Comparison of ENCODE assay signal across 9 cellular contexts in the genomic region with DNA sequence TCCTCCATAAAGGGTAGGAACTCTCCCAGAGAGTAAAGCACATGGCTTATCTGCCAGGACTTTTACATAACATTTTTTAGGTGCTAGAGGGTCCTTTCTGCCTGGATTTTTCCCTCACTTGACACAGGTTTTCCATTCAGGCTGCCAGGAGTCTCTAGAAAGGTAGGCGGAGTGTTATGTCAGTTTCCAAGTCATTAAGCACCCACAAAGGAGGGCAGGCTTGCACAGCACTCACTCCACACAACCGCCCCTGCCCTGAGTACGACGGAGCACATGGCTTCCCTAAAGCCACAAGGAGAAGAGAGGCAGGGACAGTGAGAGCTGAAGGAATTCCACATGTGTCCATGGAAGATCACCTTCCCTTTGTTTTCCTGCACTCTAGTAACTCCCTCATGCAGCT. TPM values are rescaled to one million over a fixed set of nuclear protein-coding genes. Genes with fewer than 3 reads are reported as not detected.
DNase-seq lines count a peak whose midpoint lies in the region; ATAC-seq and TF ChIP-seq lines count a peak whose summit lies in the region.
"Had no signal": no experiment of that assay in that cellular context is flagged by ENCODE, and none has a peak within 500 bp of the region (broad histone marks: within the 10 kb centered on the region; RNA-seq: fewer than 3 reads in every experiment).

No MANE protein-coding gene starts in this region.

- WGBS in aorta, 2 donors = 13 to 16% methylated on average over 4 of the region's 4 CpGs

- H3K4me1 ChIP-seq in naive thymus-derived CD4-positive, alpha-beta T cell (ENCODE audit: control insufficient read depth in 2 of 2, insufficient read depth in 2 of 2, low read length in 2 of 2) = peaks cover 53 to 72% of the 10 kb centered on the region in 2 donors
- H3K4me1 ChIP-seq in aorta (ENCODE audit: control insufficient read depth in 1 of 2, insufficient read depth in 2 of 2, low read length in 2 of 2) = peaks cover 10 to 29% of the 10 kb centered on the region in 2 donors

- ATAC-seq in naive thymus-derived CD4-positive, alpha-beta T cell = no peak
- ATAC-seq in aorta (ENCODE audit: low FRiP score) = no peak

- peak; percentile 28 for DNase-seq in stimulated activated CD4-positive, alpha-beta T cell treated with anti-CD3 and anti-CD28 coated beads, Interleukin-15, amount 100 ng/mL, for 24 hours
- DNase-seq in stimulated activated CD4-positive, alpha-beta T cell treated with anti-CD3 and anti-CD28 coated beads, Interleukin-4, amount 100 ng/mL, for 24 hours = no peak
- DNase-seq in chondrocyte (ENCODE audit: low spot score) (no peak), aorta (peak in 1 of 2 donors; percentile 73), GM19240 (ENCODE audit: insufficient read length, low spot score) (no peak), AG08396 (ENCODE audit: low spot score) (no peak), NCI-H2081 treated with DMSO at 0.1 percent for 48 hours (lab: John Stamatoyannopoulos, UW) (no peak)
- DNase-seq in naive thymus-derived CD4-positive, alpha-beta T cell = no peak
- DNase-seq: DND-41 had no signal

- no peak overlapping the region for H3K4me3 ChIP-seq in naive thymus-derived CD4-positive, alpha-beta T cell (ENCODE audit: low read length)
- H3K4me3 ChIP-seq in aorta (ENCODE audit: low read length in 2 of 2) = no peak overlapping the region

- intact Hi-C loops in naive thymus-derived CD4-positive, alpha-beta T cell (cut with micrococcal nuclease) = no loop called here
- intact Hi-C loops in aorta (cut with DNase I) = loop anchor here in 1 of 2 donors (5.0 kb wide), 1 partner anchor 32 kb away; no protein-coding TSS in a partner anchor

- H3K27me3 Mint-ChIP-seq in chondrocyte (ENCODE audit: low read depth) = no peaks in the 10 kb centered on the region
- H3K27me3 Mint-ChIP-seq in naive thymus-derived CD4-positive, alpha-beta T cell = no peaks in the 10 kb centered on the region

- no peaks in the 10 kb centered on the region for H3K9me3 Mint-ChIP-seq in chondrocyte (ENCODE audit: low read depth)
- H3K9me3 Mint-ChIP-seq in naive thymus-derived CD4-positive, alpha-beta T cell = no peaks in the 10 kb centered on the region

- POLR2A ChIA-PET in naive thymus-derived CD4-positive, alpha-beta T cell (lab: Charles Lee) = no interaction called here

- H3K4me1 Mint-ChIP-seq in chondrocyte (ENCODE audit: low read depth) = peaks cover 83% of the 10 kb centered on the region
- H3K4me1 Mint-ChIP-seq in naive thymus-derived CD4-positive, alpha-beta T cell = peaks cover 59 to 95% (median 83%) of the 10 kb centered on the region in 7 donors

- H3K27me3 ChIP-seq in naive thymus-derived CD4-positive, alpha-beta T cell (ENCODE audit: control insufficient read depth in 2 of 2, insufficient read depth in 2 of 2, low read length in 2 of 2) = no peaks in the 10 kb centered on the region
- H3K27me3 ChIP-seq in aorta (ENCODE audit: control insufficient read depth in 1 of 2, insufficient read depth in 2 of 2, low read length in 1 of 2) = no peaks in the 10 kb centered on the region

- peaks cover 4% of the 10 kb centered on the region for H3K36me3 Mint-ChIP-seq in chondrocyte (ENCODE audit: low read depth)
- H3K36me3 Mint-ChIP-seq in naive thymus-derived CD4-positive, alpha-beta T cell = peaks cover 0 to 19% (median 4%) of the 10 kb centered on the region in 5 donors

- peaks cover 0 to 12% (median 0%) of the 10 kb centered on the region in 3 experiments for H3K36me3 ChIP-seq in naive thymus-derived CD4-positive, alpha-beta T cell (ENCODE audit: control insufficient read depth in 2 of 3, insufficient read depth in 3 of 3, low read length in 3 of 3)
- H3K36me3 ChIP-seq in aorta (ENCODE audit: control insufficient read depth in 1 of 2, insufficient read depth in 2 of 2, low read length in 1 of 2) = no peaks in the 10 kb centered on the region

- H3K27ac Mint-ChIP-seq in chondrocyte (ENCODE audit: unreplicated experiment) = peak overlapping the region; percentile 96
- H3K27ac Mint-ChIP-seq in naive thymus-derived CD4-positive, alpha-beta T cell = peak overlapping the region in 8 of 9 donors; percentile 63 to 87 (median 82)

- no peak overlapping the region for H3K4me3 Mint-ChIP-seq in chondrocyte (ENCODE audit: unreplicated experiment)
- H3K4me3 Mint-ChIP-seq in naive thymus-derived CD4-positive, alpha-beta T cell = peak overlapping the region in 8 of 10 donors; percentile 12 to 78 (median 55)

- no peak for TF ChIP-seq CTCF in chondrocyte (IDR thresholded peaks at IDR 0.05)

- H3K9me3 ChIP-seq in naive thymus-derived CD4-positive, alpha-beta T cell (ENCODE audit: control insufficient read depth in 2 of 3, low read length in 3 of 3) = no peaks in the 10 kb centered on the region
- no peaks in the 10 kb centered on the region for H3K9me3 ChIP-seq in aorta (ENCODE audit: control insufficient read depth, low read length)

- CTCF ChIA-PET in naive thymus-derived CD4-positive, alpha-beta T cell (lab: Charles Lee) = interaction anchor here (0.6 to 0.7 kb wide), 2 partner anchors 11 to 61 kb away, joined by 3 read pairs; no protein-coding TSS in a partner anchor

- H3K27ac ChIP-seq in naive thymus-derived CD4-positive, alpha-beta T cell (ENCODE audit: low read depth, low read length) = no peak overlapping the region
- H3K27ac ChIP-seq in aorta (ENCODE audit: low read depth in 1 of 2, low read length in 2 of 2) = peak overlapping the region; percentile 30 to 91

RNA-seq across cellular contexts. Expression of gene CAPZB, which starts 55.7 kb away (rescaled TPM):
- total RNA-seq in chondrocyte (285 to 353 TPM (median 352 TPM) in 3 replicates), aorta (100 to 1,000 TPM; 289 to 297 TPM)
- 100 to 1,000 TPM; 216 to 519 (median 264) TPM for total RNA-seq in naive thymus-derived CD4-positive, alpha-beta T cell
- polyA plus RNA-seq in naive thymus-derived CD4-positive, alpha-beta T cell = 100 to 1,000 TPM; 522 to 559 TPM
- 100 to 1,000 TPM; 230 to 254 TPM for polyA plus RNA-seq in aorta
